In genomic region chr9:13241283-13241682, GRCh38 we compare ENCODE assay signal across 9 cellular contexts.
"Had no signal": no experiment of that assay in that cellular context is flagged by ENCODE, and none has a peak within 500 bp of the region (broad histone marks: within the 10 kb centered on the region; RNA-seq: fewer than 3 reads in every experiment).

No MANE protein-coding gene starts in this region.

- H3K27ac ChIP-seq: GM23248, HL-60 had no signal

- ATAC-seq: HCT116, HepG2 had no signal

- H3K9ac ChIP-seq: GM23248 had no signal

- H3K27ac Mint-ChIP-seq: IgD-negative memory B cell had no signal

- H3K4me3 ChIP-seq: GM23248, HAP-1 had no signal

- H3K9me3 ChIP-seq: HAP-1 had no signal

- H3K4me3 Mint-ChIP-seq: IgD-negative memory B cell had no signal

- H3K27me3 Mint-ChIP-seq: IgD-negative memory B cell had no signal

- H3K36me3 ChIP-seq: HAP-1 had no signal

- DNase-seq: GM23248, GOT3, H7, KBM-7 had no signal

- H2AFZ ChIP-seq: GM23248 had no signal

- H3K4me1 Mint-ChIP-seq: IgD-negative memory B cell had no signal
